In the genomic region with DNA sequence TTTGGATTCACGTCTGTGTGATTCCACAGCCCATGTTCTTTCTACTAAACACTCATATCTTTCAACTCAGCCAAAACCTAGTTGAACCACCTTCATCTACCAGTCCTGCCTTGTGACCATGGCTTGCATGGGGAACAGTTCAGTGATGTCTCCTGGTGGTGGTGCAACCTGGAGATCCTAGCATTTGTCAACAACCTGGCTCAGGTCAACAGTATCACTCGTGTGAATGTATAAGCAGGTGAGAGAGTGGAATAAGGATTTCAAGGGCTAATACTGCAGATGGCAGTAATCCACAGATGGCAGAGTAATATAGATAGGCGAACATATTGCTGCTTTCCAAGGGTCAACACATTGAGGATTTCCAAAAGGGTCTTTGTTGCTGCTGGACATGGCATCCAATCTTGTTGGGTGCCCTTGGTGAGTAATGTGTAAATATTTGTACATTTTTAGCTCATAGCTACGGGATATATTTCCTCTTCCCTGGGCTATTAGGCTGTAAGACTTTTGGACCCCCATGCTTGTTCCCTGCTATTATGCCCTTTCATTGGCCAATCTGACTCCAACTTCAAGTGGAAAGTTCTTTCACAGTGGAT, we compare ENCODE assay signal across 1 cellular context.
TF ChIP-seq lines count a peak whose summit lies in the region.

No MANE protein-coding gene starts in this region.

TF ChIP-seq in HepG2, 621 proteins besides CTCF, POLR2A, EP300 and RAD21 (continued from another document):
- TF ChIP-seq, protein P1, sequence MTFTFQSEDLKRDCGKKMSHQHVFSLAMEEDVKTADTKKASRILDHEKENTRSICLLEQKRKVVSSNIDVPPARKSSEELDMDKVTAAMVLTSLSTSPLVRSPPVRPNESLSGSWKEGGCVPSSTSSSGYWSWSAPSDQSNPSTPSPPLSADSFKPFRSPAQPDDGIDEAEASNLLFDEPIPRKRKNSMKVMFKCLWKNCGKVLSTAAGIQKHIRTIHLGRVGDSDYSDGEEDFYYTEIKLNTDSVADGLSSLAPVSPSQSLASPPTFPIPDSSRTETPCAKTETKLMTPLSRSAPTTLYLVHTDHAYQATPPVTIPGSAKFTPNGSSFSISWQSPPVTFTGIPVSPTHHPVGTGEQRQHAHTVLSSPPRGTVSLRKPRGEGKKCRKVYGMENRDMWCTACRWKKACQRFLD (CRISPR knock-in tag; IDR thresholded peaks at IDR 0.05; ENCODE audit: borderline replicate concordance), result no peak
- TF ChIP-seq TRIM24 (CRISPR knock-in tag; IDR thresholded peaks at IDR 0.05) (no peak), ATRX (CRISPR knock-in tag; IDR thresholded peaks at IDR 0.05; ENCODE audit: borderline replicate concordance) (no peak), ZHX1 (CRISPR knock-in tag; IDR thresholded peaks at IDR 0.05; ENCODE audit: low read depth) (no peak), THRA (CRISPR knock-in tag; IDR thresholded peaks at IDR 0.05; ENCODE audit: borderline replicate concordance) (no peak), SIX1 (CRISPR knock-in tag; IDR thresholded peaks at IDR 0.05; ENCODE audit: borderline replicate concordance) (no peak), STAT6 (CRISPR knock-in tag; IDR thresholded peaks at IDR 0.05; ENCODE audit: borderline replicate concordance) (no peak), ZNF891 (CRISPR knock-in tag; IDR thresholded peaks at IDR 0.05) (no peak)
- TF ChIP-seq, protein P2, sequence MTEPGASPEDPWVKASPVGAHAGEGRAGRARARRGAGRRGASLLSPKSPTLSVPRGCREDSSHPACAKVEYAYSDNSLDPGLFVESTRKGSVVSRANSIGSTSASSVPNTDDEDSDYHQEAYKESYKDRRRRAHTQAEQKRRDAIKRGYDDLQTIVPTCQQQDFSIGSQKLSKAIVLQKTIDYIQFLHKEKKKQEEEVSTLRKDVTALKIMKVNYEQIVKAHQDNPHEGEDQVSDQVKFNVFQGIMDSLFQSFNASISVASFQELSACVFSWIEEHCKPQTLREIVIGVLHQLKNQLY (CRISPR knock-in tag; IDR thresholded peaks at IDR 0.05), result no peak
- TF ChIP-seq, protein P3, sequence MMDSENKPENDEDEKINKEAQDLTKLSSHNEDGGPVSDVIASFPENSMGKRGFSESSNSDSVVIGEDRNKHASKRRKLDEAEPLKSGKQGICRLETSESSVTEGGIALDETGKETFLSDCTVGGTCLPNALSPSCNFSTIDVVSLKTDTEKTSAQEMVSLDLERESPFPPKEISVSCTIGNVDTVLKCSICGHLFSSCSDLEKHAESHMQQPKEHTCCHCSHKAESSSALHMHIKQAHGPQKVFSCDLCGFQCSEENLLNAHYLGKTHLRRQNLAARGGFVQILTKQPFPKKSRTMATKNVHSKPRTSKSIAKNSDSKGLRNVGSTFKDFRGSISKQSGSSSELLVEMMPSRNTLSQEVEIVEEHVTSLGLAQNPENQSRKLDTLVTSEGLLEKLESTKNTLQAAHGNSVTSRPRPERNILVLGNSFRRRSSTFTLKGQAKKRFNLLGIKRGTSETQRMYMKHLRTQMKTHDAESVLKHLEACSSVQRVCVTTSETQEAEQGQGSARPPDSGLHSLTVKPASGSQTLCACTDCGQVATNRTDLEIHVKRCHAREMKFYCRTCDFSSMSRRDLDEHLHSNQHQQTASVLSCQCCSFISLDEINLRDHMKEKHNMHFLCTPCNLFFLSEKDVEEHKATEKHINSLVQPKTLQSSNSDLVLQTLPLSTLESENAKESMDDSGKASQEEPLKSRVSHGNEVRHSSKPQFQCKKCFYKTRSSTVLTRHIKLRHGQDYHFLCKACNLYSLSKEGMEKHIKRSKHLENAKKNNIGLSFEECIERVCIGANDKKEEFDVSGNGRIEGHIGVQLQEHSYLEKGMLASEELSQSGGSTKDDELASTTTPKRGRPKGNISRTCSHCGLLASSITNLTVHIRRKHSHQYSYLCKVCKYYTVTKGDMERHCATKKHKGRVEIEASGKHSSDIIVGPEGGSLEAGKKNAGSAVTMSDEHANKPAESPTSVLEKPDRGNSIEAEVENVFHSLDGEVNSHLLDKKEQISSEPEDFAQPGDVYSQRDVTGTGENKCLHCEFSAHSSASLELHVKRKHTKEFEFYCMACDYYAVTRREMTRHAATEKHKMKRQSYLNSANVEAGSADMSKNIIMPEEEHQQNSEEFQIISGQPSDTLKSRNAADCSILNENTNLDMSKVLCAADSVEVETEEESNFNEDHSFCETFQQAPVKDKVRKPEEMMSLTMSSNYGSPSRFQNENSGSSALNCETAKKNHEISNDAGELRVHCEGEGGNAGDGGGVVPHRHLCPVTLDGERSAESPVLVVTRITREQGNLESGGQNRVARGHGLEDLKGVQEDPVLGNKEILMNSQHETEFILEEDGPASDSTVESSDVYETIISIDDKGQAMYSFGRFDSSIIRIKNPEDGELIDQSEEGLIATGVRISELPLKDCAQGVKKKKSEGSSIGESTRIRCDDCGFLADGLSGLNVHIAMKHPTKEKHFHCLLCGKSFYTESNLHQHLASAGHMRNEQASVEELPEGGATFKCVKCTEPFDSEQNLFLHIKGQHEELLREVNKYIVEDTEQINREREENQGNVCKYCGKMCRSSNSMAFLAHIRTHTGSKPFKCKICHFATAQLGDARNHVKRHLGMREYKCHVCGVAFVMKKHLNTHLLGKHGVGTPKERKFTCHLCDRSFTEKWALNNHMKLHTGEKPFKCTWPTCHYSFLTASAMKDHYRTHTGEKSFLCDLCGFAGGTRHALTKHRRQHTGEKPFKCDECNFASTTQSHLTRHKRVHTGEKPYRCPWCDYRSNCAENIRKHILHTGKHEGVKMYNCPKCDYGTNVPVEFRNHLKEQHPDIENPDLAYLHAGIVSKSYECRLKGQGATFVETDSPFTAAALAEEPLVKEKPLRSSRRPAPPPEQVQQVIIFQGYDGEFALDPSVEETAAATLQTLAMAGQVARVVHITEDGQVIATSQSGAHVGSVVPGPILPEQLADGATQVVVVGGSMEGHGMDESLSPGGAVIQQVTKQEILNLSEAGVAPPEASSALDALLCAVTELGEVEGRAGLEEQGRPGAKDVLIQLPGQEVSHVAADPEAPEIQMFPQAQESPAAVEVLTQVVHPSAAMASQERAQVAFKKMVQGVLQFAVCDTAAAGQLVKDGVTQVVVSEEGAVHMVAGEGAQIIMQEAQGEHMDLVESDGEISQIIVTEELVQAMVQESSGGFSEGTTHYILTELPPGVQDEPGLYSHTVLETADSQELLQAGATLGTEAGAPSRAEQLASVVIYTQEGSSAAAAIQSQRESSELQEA (CRISPR knock-in tag; IDR thresholded peaks at IDR 0.05; ENCODE audit: not compliant biosample characterization), result no peak
- TF ChIP-seq, protein P4, sequence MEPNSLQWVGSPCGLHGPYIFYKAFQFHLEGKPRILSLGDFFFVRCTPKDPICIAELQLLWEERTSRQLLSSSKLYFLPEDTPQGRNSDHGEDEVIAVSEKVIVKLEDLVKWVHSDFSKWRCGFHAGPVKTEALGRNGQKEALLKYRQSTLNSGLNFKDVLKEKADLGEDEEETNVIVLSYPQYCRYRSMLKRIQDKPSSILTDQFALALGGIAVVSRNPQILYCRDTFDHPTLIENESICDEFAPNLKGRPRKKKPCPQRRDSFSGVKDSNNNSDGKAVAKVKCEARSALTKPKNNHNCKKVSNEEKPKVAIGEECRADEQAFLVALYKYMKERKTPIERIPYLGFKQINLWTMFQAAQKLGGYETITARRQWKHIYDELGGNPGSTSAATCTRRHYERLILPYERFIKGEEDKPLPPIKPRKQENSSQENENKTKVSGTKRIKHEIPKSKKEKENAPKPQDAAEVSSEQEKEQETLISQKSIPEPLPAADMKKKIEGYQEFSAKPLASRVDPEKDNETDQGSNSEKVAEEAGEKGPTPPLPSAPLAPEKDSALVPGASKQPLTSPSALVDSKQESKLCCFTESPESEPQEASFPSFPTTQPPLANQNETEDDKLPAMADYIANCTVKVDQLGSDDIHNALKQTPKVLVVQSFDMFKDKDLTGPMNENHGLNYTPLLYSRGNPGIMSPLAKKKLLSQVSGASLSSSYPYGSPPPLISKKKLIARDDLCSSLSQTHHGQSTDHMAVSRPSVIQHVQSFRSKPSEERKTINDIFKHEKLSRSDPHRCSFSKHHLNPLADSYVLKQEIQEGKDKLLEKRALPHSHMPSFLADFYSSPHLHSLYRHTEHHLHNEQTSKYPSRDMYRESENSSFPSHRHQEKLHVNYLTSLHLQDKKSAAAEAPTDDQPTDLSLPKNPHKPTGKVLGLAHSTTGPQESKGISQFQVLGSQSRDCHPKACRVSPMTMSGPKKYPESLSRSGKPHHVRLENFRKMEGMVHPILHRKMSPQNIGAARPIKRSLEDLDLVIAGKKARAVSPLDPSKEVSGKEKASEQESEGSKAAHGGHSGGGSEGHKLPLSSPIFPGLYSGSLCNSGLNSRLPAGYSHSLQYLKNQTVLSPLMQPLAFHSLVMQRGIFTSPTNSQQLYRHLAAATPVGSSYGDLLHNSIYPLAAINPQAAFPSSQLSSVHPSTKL (CRISPR knock-in tag; IDR thresholded peaks at IDR 0.05), result peak; percentile 63
